ENCODE assay signal across 9 cellular contexts in genomic region chr5:135569755-135570452, GRCh38. TPM values are rescaled to one million over a fixed set of nuclear protein-coding genes. Genes with fewer than 3 reads are reported as not detected.
DNase-seq lines count a peak whose midpoint lies in the region; ATAC-seq and TF ChIP-seq lines count a peak whose summit lies in the region.
"Had no signal": no experiment of that assay in that cellular context is flagged by ENCODE, and none has a peak within 500 bp of the region (broad histone marks: within the 10 kb centered on the region; RNA-seq: fewer than 3 reads in every experiment).

No MANE protein-coding gene starts in this region.

- ATAC-seq in HG02798 (IDR thresholded peaks at IDR 0.05; ENCODE audit: poor library complexity, unreplicated experiment) (peak; percentile 35), RWPE2 (ENCODE audit: low read depth) (peak; percentile 64), upper lobe of left lung (ENCODE audit: low FRiP score in 2 of 2) (no peak), GM21786 (IDR thresholded peaks at IDR 0.05; ENCODE audit: unreplicated experiment) (no peak), GM21381 (IDR thresholded peaks at IDR 0.05; ENCODE audit: unreplicated experiment) (no peak)
- ATAC-seq in CD4-positive, alpha-beta T cell (ENCODE audit: poor library complexity), result no peak

- POLR2A ChIA-PET in CD4-positive, alpha-beta T cell (lab: Charles Lee), result no interaction called here

- H3K27me3 ChIP-seq in RWPE2 (ENCODE audit: insufficient read depth, poor library complexity, severe bottlenecking) (no peaks in the 10 kb centered on the region), upper lobe of left lung (no peaks in the 10 kb centered on the region)
- H3K27me3 ChIP-seq in CD4-positive, alpha-beta T cell (ENCODE audit: control insufficient read depth, insufficient read depth, low read length), result peaks cover 5% of the 10 kb centered on the region

- no peaks in the 10 kb centered on the region for H3K9me3 ChIP-seq in RWPE2 (ENCODE audit: severe bottlenecking)
- H3K9me3 ChIP-seq in upper lobe of left lung, result no peaks in the 10 kb centered on the region
- no peaks in the 10 kb centered on the region for H3K9me3 ChIP-seq in CD4-positive, alpha-beta T cell (ENCODE audit: control insufficient read depth, low read length)

- no peak overlapping the region for H3K27ac Mint-ChIP-seq in CD4-positive, alpha-beta T cell

- TF ChIP-seq POLR2A in upper lobe of left lung (IDR thresholded peaks at IDR 0.05), result no peak

- no peaks in the 10 kb centered on the region for H3K9me3 Mint-ChIP-seq in CD4-positive, alpha-beta T cell

- DNase-seq in COR-L47 (lab: John Stamatoyannopoulos, UW) (peak; percentile 83), RWPE2 (ENCODE audit: low spot score) (no peak), foreskin melanocyte (peak; percentile 18), upper lobe of left lung (peak in 1 of 2 donors; percentile 48)
- no peak for DNase-seq in CD4-positive, alpha-beta T cell

- CTCF ChIA-PET in CD4-positive, alpha-beta T cell (lab: Charles Lee), result no interaction called here

- H3K27ac ChIP-seq in RWPE2 (ENCODE audit: poor library complexity, severe bottlenecking) (no peak overlapping the region), upper lobe of left lung (no peak overlapping the region)
- no peak overlapping the region for H3K27ac ChIP-seq in CD4-positive, alpha-beta T cell (ENCODE audit: low read depth, low read length)

- H3K4me3 Mint-ChIP-seq in CD4-positive, alpha-beta T cell, result no peak overlapping the region

- H3K4me1 ChIP-seq in RWPE2 (ENCODE audit: insufficient read depth, poor library complexity, severe bottlenecking) (no peaks in the 10 kb centered on the region), upper lobe of left lung (no peaks in the 10 kb centered on the region)

- H3K36me3 ChIP-seq in RWPE2 (ENCODE audit: low read depth), result no peaks in the 10 kb centered on the region
- no peaks in the 10 kb centered on the region for H3K36me3 ChIP-seq in upper lobe of left lung

- H3K36me3 Mint-ChIP-seq in CD4-positive, alpha-beta T cell (ENCODE audit: low read depth), result no peaks in the 10 kb centered on the region

- no peaks in the 10 kb centered on the region for H3K4me1 Mint-ChIP-seq in CD4-positive, alpha-beta T cell (ENCODE audit: low read depth)

- WGBS in upper lobe of left lung, 2 donors, result 45 to 74% methylated on average over 5 to 10 of the region's 10 CpGs

- peaks cover 36% of the 10 kb centered on the region for H3K27me3 Mint-ChIP-seq in CD4-positive, alpha-beta T cell

- intact Hi-C loops in CD4-positive, alpha-beta T cell (cut with DNase I, micrococcal nuclease), result no loop called here

- H3K4me3 ChIP-seq in RWPE2 (ENCODE audit: severe bottlenecking) (no peak overlapping the region), upper lobe of left lung (no peak overlapping the region)

- TF ChIP-seq CTCF in RWPE2 (IDR thresholded peaks at IDR 0.05; ENCODE audit: poor library complexity, severe bottlenecking) (peak; percentile 65), upper lobe of left lung (IDR thresholded peaks at IDR 0.05) (peak in 4 of 6 experiments; percentile 13 to 48 (median 44))
- TF ChIP-seq CTCF in CD4-positive, alpha-beta T cell (IDR thresholded peaks at IDR 0.05), result no peak

- TF ChIP-seq EP300 in upper lobe of left lung (IDR thresholded peaks at IDR 0.05), result no peak

RNA-seq across cellular contexts. Expression of gene CXCL14, which starts 8.9 kb away (rescaled TPM):
- 1 to 10 TPM in 3 of 6 donors, under 1 TPM in 1, not detected in 2; 0.15 to 5.5 (median 2.4) TPM for total RNA-seq in upper lobe of left lung
- not detected for total RNA-seq in CD4-positive, alpha-beta T cell
- total RNA-seq: dermis microvascular lymphatic vessel endothelial cell had no signal

RNA-seq across cellular contexts. Expression of gene NEUROG1, which starts 34.1 kb away (rescaled TPM):
- total RNA-seq in upper lobe of left lung, result not detected
- total RNA-seq in CD4-positive, alpha-beta T cell, result not detected
- total RNA-seq: dermis microvascular lymphatic vessel endothelial cell had no signal

Comparison
In these comparisons a context has a peak if more than half of its experiments do, and no peak if none do; other contexts are left out.
1. DNase-seq: peak in COR-L47 (single experiment) and foreskin melanocyte (single experiment); none in RWPE2 (single experiment) and CD4-positive, alpha-beta T cell (0 of 10).
2. ATAC-seq: peak in HG02798 (single experiment) and RWPE2 (single experiment); none in upper lobe of left lung (0 of 2), GM21786 (single experiment), GM21381 (single experiment) and CD4-positive, alpha-beta T cell (single experiment).